In the genomic region with DNA sequence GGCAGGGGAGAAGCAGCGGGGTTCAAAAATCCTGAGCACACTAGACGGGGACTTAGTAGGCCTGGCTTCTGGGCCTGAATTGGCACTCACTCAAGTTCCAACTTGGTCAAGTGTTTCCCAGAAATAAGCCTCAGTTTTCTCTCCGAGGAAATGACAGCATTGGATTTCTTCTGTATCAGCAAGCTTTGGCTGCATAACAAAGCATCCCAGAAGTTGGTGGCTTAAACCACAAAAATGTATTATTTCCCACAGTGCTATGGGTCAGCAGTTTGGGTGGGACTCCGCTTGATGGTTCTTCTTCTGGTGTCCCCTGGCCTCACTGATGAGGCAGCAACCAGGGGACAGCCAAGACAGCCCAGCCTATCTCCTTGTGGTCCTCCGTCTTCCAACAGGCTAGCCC, we compare ENCODE assay signal across 1 cellular context.
TF ChIP-seq lines count a peak whose summit lies in the region.

No MANE protein-coding gene starts in this region.

TF ChIP-seq in WTC11, 78 proteins besides CTCF, POLR2A, EP300 and RAD21:
- TF ChIP-seq, protein P1, sequence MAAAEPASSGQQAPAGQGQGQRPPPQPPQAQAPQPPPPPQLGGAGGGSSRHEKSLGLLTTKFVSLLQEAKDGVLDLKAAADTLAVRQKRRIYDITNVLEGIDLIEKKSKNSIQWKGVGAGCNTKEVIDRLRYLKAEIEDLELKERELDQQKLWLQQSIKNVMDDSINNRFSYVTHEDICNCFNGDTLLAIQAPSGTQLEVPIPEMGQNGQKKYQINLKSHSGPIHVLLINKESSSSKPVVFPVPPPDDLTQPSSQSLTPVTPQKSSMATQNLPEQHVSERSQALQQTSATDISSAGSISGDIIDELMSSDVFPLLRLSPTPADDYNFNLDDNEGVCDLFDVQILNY (CRISPR knock-in tag; IDR thresholded peaks at IDR 0.05) = no peak
- TF ChIP-seq, protein P2, sequence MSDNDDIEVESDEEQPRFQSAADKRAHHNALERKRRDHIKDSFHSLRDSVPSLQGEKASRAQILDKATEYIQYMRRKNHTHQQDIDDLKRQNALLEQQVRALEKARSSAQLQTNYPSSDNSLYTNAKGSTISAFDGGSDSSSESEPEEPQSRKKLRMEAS (CRISPR knock-in tag; IDR thresholded peaks at IDR 0.05) = no peak
- no peak for TF ChIP-seq FOXK1 (CRISPR knock-in tag; IDR thresholded peaks at IDR 0.05)
- no peak for TF ChIP-seq ZBTB21 (CRISPR knock-in tag; IDR thresholded peaks at IDR 0.05; ENCODE audit: borderline replicate concordance)
- TF ChIP-seq NR1H2 (CRISPR knock-in tag; IDR thresholded peaks at IDR 0.05) = no peak
- no peak for TF ChIP-seq MXD4 (CRISPR knock-in tag; IDR thresholded peaks at IDR 0.05; ENCODE audit: borderline replicate concordance)
- TF ChIP-seq, protein P3, sequence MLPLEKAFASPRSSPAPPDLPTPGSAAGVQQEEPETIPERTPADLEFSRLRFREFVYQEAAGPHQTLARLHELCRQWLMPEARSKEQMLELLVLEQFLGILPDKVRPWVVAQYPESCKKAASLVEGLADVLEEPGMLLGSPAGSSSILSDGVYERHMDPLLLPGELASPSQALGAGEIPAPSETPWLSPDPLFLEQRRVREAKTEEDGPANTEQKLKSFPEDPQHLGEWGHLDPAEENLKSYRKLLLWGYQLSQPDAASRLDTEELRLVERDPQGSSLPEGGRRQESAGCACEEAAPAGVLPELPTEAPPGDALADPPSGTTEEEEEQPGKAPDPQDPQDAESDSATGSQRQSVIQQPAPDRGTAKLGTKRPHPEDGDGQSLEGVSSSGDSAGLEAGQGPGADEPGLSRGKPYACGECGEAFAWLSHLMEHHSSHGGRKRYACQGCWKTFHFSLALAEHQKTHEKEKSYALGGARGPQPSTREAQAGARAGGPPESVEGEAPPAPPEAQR (CRISPR knock-in tag; IDR thresholded peaks at IDR 0.05) = no peak
- TF ChIP-seq CREB1 (CRISPR knock-in tag; IDR thresholded peaks at IDR 0.05) = no peak
- no peak for TF ChIP-seq ZNF317 (CRISPR knock-in tag; IDR thresholded peaks at IDR 0.05; ENCODE audit: borderline replicate concordance, low read depth)
- no peak for TF ChIP-seq ETV6 (CRISPR knock-in tag; IDR thresholded peaks at IDR 0.05)
- TF ChIP-seq, protein P4, sequence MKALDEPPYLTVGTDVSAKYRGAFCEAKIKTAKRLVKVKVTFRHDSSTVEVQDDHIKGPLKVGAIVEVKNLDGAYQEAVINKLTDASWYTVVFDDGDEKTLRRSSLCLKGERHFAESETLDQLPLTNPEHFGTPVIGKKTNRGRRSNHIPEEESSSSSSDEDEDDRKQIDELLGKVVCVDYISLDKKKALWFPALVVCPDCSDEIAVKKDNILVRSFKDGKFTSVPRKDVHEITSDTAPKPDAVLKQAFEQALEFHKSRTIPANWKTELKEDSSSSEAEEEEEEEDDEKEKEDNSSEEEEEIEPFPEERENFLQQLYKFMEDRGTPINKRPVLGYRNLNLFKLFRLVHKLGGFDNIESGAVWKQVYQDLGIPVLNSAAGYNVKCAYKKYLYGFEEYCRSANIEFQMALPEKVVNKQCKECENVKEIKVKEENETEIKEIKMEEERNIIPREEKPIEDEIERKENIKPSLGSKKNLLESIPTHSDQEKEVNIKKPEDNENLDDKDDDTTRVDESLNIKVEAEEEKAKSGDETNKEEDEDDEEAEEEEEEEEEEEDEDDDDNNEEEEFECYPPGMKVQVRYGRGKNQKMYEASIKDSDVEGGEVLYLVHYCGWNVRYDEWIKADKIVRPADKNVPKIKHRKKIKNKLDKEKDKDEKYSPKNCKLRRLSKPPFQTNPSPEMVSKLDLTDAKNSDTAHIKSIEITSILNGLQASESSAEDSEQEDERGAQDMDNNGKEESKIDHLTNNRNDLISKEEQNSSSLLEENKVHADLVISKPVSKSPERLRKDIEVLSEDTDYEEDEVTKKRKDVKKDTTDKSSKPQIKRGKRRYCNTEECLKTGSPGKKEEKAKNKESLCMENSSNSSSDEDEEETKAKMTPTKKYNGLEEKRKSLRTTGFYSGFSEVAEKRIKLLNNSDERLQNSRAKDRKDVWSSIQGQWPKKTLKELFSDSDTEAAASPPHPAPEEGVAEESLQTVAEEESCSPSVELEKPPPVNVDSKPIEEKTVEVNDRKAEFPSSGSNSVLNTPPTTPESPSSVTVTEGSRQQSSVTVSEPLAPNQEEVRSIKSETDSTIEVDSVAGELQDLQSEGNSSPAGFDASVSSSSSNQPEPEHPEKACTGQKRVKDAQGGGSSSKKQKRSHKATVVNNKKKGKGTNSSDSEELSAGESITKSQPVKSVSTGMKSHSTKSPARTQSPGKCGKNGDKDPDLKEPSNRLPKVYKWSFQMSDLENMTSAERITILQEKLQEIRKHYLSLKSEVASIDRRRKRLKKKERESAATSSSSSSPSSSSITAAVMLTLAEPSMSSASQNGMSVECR (CRISPR knock-in tag; IDR thresholded peaks at IDR 0.05; ENCODE audit: borderline replicate concordance) = no peak
- TF ChIP-seq, protein P5, sequence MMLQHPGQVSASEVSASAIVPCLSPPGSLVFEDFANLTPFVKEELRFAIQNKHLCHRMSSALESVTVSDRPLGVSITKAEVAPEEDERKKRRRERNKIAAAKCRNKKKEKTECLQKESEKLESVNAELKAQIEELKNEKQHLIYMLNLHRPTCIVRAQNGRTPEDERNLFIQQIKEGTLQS (CRISPR knock-in tag; conservative IDR thresholded peaks at IDR 0.05) = no peak
- no peak for TF ChIP-seq ESRRA (CRISPR knock-in tag; IDR thresholded peaks at IDR 0.05; ENCODE audit: borderline replicate concordance)
- no peak for TF ChIP-seq TEAD4 (CRISPR knock-in tag; IDR thresholded peaks at IDR 0.05)
- no peak for TF ChIP-seq FOXP1 (CRISPR knock-in tag; IDR thresholded peaks at IDR 0.05; ENCODE audit: borderline replicate concordance)
- TF ChIP-seq, protein P6, sequence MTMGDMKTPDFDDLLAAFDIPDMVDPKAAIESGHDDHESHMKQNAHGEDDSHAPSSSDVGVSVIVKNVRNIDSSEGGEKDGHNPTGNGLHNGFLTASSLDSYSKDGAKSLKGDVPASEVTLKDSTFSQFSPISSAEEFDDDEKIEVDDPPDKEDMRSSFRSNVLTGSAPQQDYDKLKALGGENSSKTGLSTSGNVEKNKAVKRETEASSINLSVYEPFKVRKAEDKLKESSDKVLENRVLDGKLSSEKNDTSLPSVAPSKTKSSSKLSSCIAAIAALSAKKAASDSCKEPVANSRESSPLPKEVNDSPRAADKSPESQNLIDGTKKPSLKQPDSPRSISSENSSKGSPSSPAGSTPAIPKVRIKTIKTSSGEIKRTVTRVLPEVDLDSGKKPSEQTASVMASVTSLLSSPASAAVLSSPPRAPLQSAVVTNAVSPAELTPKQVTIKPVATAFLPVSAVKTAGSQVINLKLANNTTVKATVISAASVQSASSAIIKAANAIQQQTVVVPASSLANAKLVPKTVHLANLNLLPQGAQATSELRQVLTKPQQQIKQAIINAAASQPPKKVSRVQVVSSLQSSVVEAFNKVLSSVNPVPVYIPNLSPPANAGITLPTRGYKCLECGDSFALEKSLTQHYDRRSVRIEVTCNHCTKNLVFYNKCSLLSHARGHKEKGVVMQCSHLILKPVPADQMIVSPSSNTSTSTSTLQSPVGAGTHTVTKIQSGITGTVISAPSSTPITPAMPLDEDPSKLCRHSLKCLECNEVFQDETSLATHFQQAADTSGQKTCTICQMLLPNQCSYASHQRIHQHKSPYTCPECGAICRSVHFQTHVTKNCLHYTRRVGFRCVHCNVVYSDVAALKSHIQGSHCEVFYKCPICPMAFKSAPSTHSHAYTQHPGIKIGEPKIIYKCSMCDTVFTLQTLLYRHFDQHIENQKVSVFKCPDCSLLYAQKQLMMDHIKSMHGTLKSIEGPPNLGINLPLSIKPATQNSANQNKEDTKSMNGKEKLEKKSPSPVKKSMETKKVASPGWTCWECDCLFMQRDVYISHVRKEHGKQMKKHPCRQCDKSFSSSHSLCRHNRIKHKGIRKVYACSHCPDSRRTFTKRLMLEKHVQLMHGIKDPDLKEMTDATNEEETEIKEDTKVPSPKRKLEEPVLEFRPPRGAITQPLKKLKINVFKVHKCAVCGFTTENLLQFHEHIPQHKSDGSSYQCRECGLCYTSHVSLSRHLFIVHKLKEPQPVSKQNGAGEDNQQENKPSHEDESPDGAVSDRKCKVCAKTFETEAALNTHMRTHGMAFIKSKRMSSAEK (CRISPR knock-in tag; IDR thresholded peaks at IDR 0.05; ENCODE audit: borderline replicate concordance) = no peak
TF ChIP-seq in WTC11: peak in this region for 0.
